ENCODE assay signal across 1 cellular context in genomic region chr16:2883027-2883846, GRCh38.
TF ChIP-seq lines count a peak whose summit lies in the region.

TSS of gene FLYWCH2 (plus strand) at chr16:2883215. CDS start at chr16:2896450, 13,235 bp downstream.

TF ChIP-seq in HepG2, 621 proteins besides CTCF, POLR2A, EP300 and RAD21 (continued from another document and continues in another):
- 0 out of 2 replicates have a peak, but pooled peaks have one; percentile 73 for TF ChIP-seq ZNF691 (CRISPR knock-in tag; IDR thresholded peaks at IDR 0.05; ENCODE audit: borderline replicate concordance, low read depth)
- no peak for TF ChIP-seq MLX (CRISPR knock-in tag; IDR thresholded peaks at IDR 0.05)
- no peak for TF ChIP-seq SMAD3 (CRISPR knock-in tag; IDR thresholded peaks at IDR 0.05)
- no peak for TF ChIP-seq ATF4 (CRISPR knock-in tag; IDR thresholded peaks at IDR 0.05)
- no peak for TF ChIP-seq SUZ12 (IDR thresholded peaks at IDR 0.05; ENCODE audit: low read depth, low read length)
- TF ChIP-seq ARNT (IDR thresholded peaks at IDR 0.05), result no peak
- no peak for TF ChIP-seq ATM (IDR thresholded peaks at IDR 0.05; ENCODE audit: borderline replicate concordance)
- TF ChIP-seq ZNF839 (CRISPR knock-in tag; IDR thresholded peaks at IDR 0.05; ENCODE audit: borderline replicate concordance), result no peak
- no peak for TF ChIP-seq CREBL2 (CRISPR knock-in tag; IDR thresholded peaks at IDR 0.05; ENCODE audit: borderline replicate concordance)
- TF ChIP-seq U2AF1 (optimal IDR thresholded peaks at IDR 0.05; ENCODE audit: low read depth, low read length), result no peak
- TF ChIP-seq BORCS8-MEF2B (CRISPR knock-in tag; IDR thresholded peaks at IDR 0.05), result peak; percentile 46; the same call in 1 of the 2 replicates
- no peak for TF ChIP-seq NRL (CRISPR knock-in tag; IDR thresholded peaks at IDR 0.05; ENCODE audit: borderline replicate concordance)
- peak; percentile 86 for TF ChIP-seq ZNF792 (CRISPR knock-in tag; IDR thresholded peaks at IDR 0.05)
- TF ChIP-seq RNF219 (CRISPR knock-in tag; IDR thresholded peaks at IDR 0.05), result no peak; the same call in 1 of the 2 replicates
- TF ChIP-seq ZNF558 (CRISPR knock-in tag; IDR thresholded peaks at IDR 0.05; ENCODE audit: borderline replicate concordance), result no peak
- no peak for TF ChIP-seq ZEB1 (IDR thresholded peaks at IDR 0.05; ENCODE audit: insufficient replicate concordance, low read depth)
- no peak for TF ChIP-seq ZNF550 (CRISPR knock-in tag; IDR thresholded peaks at IDR 0.05; ENCODE audit: borderline replicate concordance)
- TF ChIP-seq AKAP8 (CRISPR knock-in tag; IDR thresholded peaks at IDR 0.05), result peak; percentile 83; the same call in 1 of the 2 replicates
- peak; percentile 0; the same call in 1 of the 2 replicates for TF ChIP-seq PITX1 (CRISPR knock-in tag; IDR thresholded peaks at IDR 0.05)
- no peak for TF ChIP-seq DMAP1 (CRISPR knock-in tag; IDR thresholded peaks at IDR 0.05)
- TF ChIP-seq HES4 (CRISPR knock-in tag; IDR thresholded peaks at IDR 0.05; ENCODE audit: borderline replicate concordance), result no peak
- TF ChIP-seq CSRNP2 (CRISPR knock-in tag; conservative IDR thresholded peaks at IDR 0.05; ENCODE audit: low read depth), result no peak
- no peak for TF ChIP-seq FOXK2 (IDR thresholded peaks at IDR 0.05)
- no peak; the same call in 1 of the 2 replicates for TF ChIP-seq ZNF772 (CRISPR knock-in tag; IDR thresholded peaks at IDR 0.05)
- TF ChIP-seq PBX2 (CRISPR knock-in tag; IDR thresholded peaks at IDR 0.05), result no peak
- TF ChIP-seq AKNA (CRISPR knock-in tag; IDR thresholded peaks at IDR 0.05; ENCODE audit: borderline replicate concordance), result no peak
- TF ChIP-seq ZSCAN9 (CRISPR knock-in tag; IDR thresholded peaks at IDR 0.05; ENCODE audit: borderline replicate concordance), result no peak
- no peak for TF ChIP-seq JUND (CRISPR knock-in tag; IDR thresholded peaks at IDR 0.05)
- no peak for TF ChIP-seq SETDB1 (CRISPR knock-in tag; IDR thresholded peaks at IDR 0.05; ENCODE audit: borderline replicate concordance)
- no peak for TF ChIP-seq ZMYM3 (CRISPR knock-in tag; IDR thresholded peaks at IDR 0.05)
- no peak for TF ChIP-seq ZNF274 (CRISPR knock-in tag; IDR thresholded peaks at IDR 0.05)
- TF ChIP-seq NCOA2 (CRISPR knock-in tag; IDR thresholded peaks at IDR 0.05), result no peak; the same call in 1 of the 2 replicates
- no peak for TF ChIP-seq PRPF4 (IDR thresholded peaks at IDR 0.05; ENCODE audit: low read depth, low read length, poor library complexity, severe bottlenecking)
- TF ChIP-seq HNF4A (CRISPR knock-in tag; IDR thresholded peaks at IDR 0.05), result 0 out of 2 replicates have a peak, but pooled peaks have one; percentile 5
- peak; percentile 19 for TF ChIP-seq SRSF1 (optimal IDR thresholded peaks at IDR 0.05; ENCODE audit: low read depth, low read length)
- peak; percentile 96 for TF ChIP-seq ZNF782 (CRISPR knock-in tag; IDR thresholded peaks at IDR 0.05; ENCODE audit: borderline replicate concordance)
- 0 out of 2 replicates have a peak, but pooled peaks have one; percentile 29 for TF ChIP-seq FOXP4 (CRISPR knock-in tag; IDR thresholded peaks at IDR 0.05)
- TF ChIP-seq ZMAT5 (CRISPR knock-in tag; IDR thresholded peaks at IDR 0.05; ENCODE audit: borderline replicate concordance, low read depth), result no peak
- no peak for TF ChIP-seq NCOR1 (IDR thresholded peaks at IDR 0.05; ENCODE audit: borderline replicate concordance, low read length)
- peak; percentile 70 for TF ChIP-seq TFDP2 (CRISPR knock-in tag; IDR thresholded peaks at IDR 0.05)
- TF ChIP-seq SRF (IDR thresholded peaks at IDR 0.05; ENCODE audit: low read depth, low read length), result no peak
- TF ChIP-seq MTF2 (CRISPR knock-in tag; IDR thresholded peaks at IDR 0.05; ENCODE audit: borderline replicate concordance), result no peak
- TF ChIP-seq ZNF567 (CRISPR knock-in tag; IDR thresholded peaks at IDR 0.05; ENCODE audit: borderline replicate concordance), result no peak; the same call in 1 of the 2 replicates
- TF ChIP-seq ZNF17 (CRISPR knock-in tag; IDR thresholded peaks at IDR 0.05), result no peak
- TF ChIP-seq ZNF331 (CRISPR knock-in tag; IDR thresholded peaks at IDR 0.05), result no peak; the same call in 1 of the 2 replicates
- TF ChIP-seq DBP (CRISPR knock-in tag; IDR thresholded peaks at IDR 0.05; ENCODE audit: not compliant biosample characterization), result no peak
- no peak for TF ChIP-seq STAT5B (CRISPR knock-in tag; IDR thresholded peaks at IDR 0.05)
- TF ChIP-seq ZBTB20 (CRISPR knock-in tag; IDR thresholded peaks at IDR 0.05; ENCODE audit: borderline replicate concordance, low read depth), result no peak
- TF ChIP-seq POLR2G (IDR thresholded peaks at IDR 0.05; ENCODE audit: low read depth, low read length), result peak; percentile 72
- TF ChIP-seq ZNF510 (CRISPR knock-in tag; IDR thresholded peaks at IDR 0.05; ENCODE audit: low read depth), result no peak; the same call in 1 of the 2 replicates
- TF ChIP-seq NPAS2 (CRISPR knock-in tag; IDR thresholded peaks at IDR 0.05; ENCODE audit: borderline replicate concordance), result no peak
- 0 out of 2 replicates have a peak, but pooled peaks have one; percentile 19 for TF ChIP-seq KLF15 (CRISPR knock-in tag; IDR thresholded peaks at IDR 0.05; ENCODE audit: borderline replicate concordance)
